In the genomic region with DNA sequence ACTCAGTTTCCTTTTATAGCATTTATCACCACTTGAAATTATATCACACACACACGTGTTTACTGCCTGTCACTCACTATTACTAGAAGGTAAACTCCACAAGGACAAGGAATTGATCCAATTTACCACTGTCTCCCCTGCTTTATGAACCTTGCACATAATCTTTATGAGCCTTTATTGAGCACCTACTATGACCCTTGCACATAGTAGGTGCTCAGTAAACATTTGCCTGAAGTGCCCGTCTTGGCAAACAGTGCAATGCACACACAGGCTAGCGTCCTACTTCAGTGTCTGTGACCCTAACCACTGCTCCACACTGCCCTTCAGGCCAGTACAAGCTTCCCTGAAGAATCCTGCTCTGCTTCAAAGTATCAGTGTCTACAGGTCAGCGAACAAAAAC, we compare ENCODE assay signal across 24 cellular contexts.
DNase-seq lines count a peak whose midpoint lies in the region; ATAC-seq, FAIRE-seq and TF ChIP-seq lines count a peak whose summit lies in the region.
"Had no signal": no experiment of that assay in that cellular context is flagged by ENCODE, and none has a peak within 500 bp of the region (broad histone marks: within the 10 kb centered on the region; RNA-seq: fewer than 3 reads in every experiment).

No MANE protein-coding gene starts in this region.

- H3K9me3 ChIP-seq in HEK293 (ENCODE audit: control insufficient read depth, insufficient read depth, low read depth, low read length), result no peaks in the 10 kb centered on the region
- no peaks in the 10 kb centered on the region for H3K9me3 ChIP-seq in K562 (replicated peaks; ENCODE audit: control insufficient read depth, insufficient read depth, low read depth, low read length)
- H3K9me3 ChIP-seq: A549; BLaER1 treated with 17β-estradiol and CSF1 and Interleukin-3, amounts not matched to agents 10 nM and 100 nM had no signal

- H3K36me3 ChIP-seq in HEK293 (ENCODE audit: control insufficient read depth in 2 of 2, insufficient read depth in 1 of 2, low read length in 2 of 2) (no peaks in the 10 kb centered on the region), K562 (ENCODE audit: control insufficient read depth, insufficient read depth, low read length) (no peaks in the 10 kb centered on the region)
- H3K36me3 ChIP-seq: BLaER1 treated with 17β-estradiol and CSF1 and Interleukin-3, amounts not matched to agents 10 nM and 100 nM had no signal

- TF ChIP-seq CTCF in HEK293 (tag by site-specific recombination; IDR thresholded peaks at IDR 0.05) (no peak), K562 (IDR thresholded peaks at IDR 0.05 in 2 of 3, conservative IDR thresholded peaks at IDR 0.05 in 1 of 3; ENCODE audit: insufficient read depth in 2 of 3, low read depth in 1 of 3, low read length in 3 of 3) (no peak), nephron progenitor cell (IDR thresholded peaks at IDR 0.05) (no peak)

- WGBS in K562 (ENCODE audit: insufficient coverage, low coverage, missing lambda C conversion rate), result 2% methylated on average over 4 of the region's 4 CpGs

- peaks cover 7% of the 10 kb centered on the region for H3K27me3 Mint-ChIP-seq in activated CD4-positive, alpha-beta T cell treated with anti-CD3 and anti-CD28 coated beads, Interleukin-2, amount 10 ng/mL, durations not matched to agents 24 days and 14 days
- H3K27me3 Mint-ChIP-seq in nephron progenitor cell (ENCODE audit: low read depth, poor library complexity), result no peaks in the 10 kb centered on the region

- ATAC-seq in K562 (no peak), GM21528 (IDR thresholded peaks at IDR 0.05; ENCODE audit: low FRiP score, unreplicated experiment) (no peak)
- ATAC-seq: A549; CD8-positive, alpha-beta T cell had no signal

- peaks cover 8% of the 10 kb centered on the region for H3K4me1 ChIP-seq in HEK293 (ENCODE audit: control insufficient read depth, insufficient read depth, low read length)
- no peaks in the 10 kb centered on the region for H3K4me1 ChIP-seq in K562 (replicated peaks in 1 of 2; ENCODE audit: control insufficient read depth in 2 of 2, insufficient read depth in 2 of 2, low read length in 2 of 2)
- H3K4me1 ChIP-seq: A549 had no signal

- no peak for TF ChIP-seq POLR2A in K562 (conservative IDR thresholded peaks at IDR 0.05)

- H3K27ac ChIP-seq in HEK293 (ENCODE audit: extremely low read depth, low read depth, low read length), result no peak overlapping the region
- H3K27ac ChIP-seq in K562 (ENCODE audit: extremely low read depth, low read depth, low read length), result no peak overlapping the region
- H3K27ac ChIP-seq: 22Rv1; A549; BLaER1 treated with 17β-estradiol and CSF1 and Interleukin-3, amounts not matched to agents 10 nM and 100 nM; C4-2B had no signal

- no TSS peak for BruUV-seq in K562 (replicated peaks; lab: Mats Ljungman, UMichigan)

- no peak for FAIRE-seq in K562 (lab: Jason Lieb, UNC)
- FAIRE-seq: G401.6, GM12891, GM19239 had no signal

- TF ChIP-seq EP300 in K562 (IDR thresholded peaks at IDR 0.05; ENCODE audit: low read length), result no peak

- H3K9me3 Mint-ChIP-seq in activated CD4-positive, alpha-beta T cell treated with anti-CD3 and anti-CD28 coated beads, Interleukin-2, amount 10 ng/mL, durations not matched to agents 24 days and 14 days, result no peaks in the 10 kb centered on the region
- H3K9me3 Mint-ChIP-seq in nephron progenitor cell, result no peaks in the 10 kb centered on the region
- H3K9me3 Mint-ChIP-seq: CD4-positive, alpha-beta T cell; CD8-positive, alpha-beta T cell had no signal

- no peaks in the 10 kb centered on the region for H3K36me3 Mint-ChIP-seq in activated CD4-positive, alpha-beta T cell treated with anti-CD3 and anti-CD28 coated beads, Interleukin-2, amount 10 ng/mL, durations not matched to agents 24 days and 14 days (ENCODE audit: low read depth)
- H3K36me3 Mint-ChIP-seq in nephron progenitor cell (ENCODE audit: low read depth), result no peaks in the 10 kb centered on the region
- H3K36me3 Mint-ChIP-seq: CD8-positive, alpha-beta T cell had no signal

- no peak overlapping the region for H3K4me2 ChIP-seq in K562 (ENCODE audit: insufficient read depth, low read length)
- H3K4me2 ChIP-seq: A549; BLaER1 treated with 17β-estradiol and CSF1 and Interleukin-3, amounts not matched to agents 10 nM and 100 nM had no signal

- in situ Hi-C loops in K562 (cut with MboI), result no loop called here

- H3K4me3 ChIP-seq in HEK293 (ENCODE audit: low read depth, low read length), result no peak overlapping the region
- H3K4me3 ChIP-seq in K562, result no peak overlapping the region
- H3K4me3 ChIP-seq: A549; BLaER1 treated with 17β-estradiol and CSF1 and Interleukin-3, amounts not matched to agents 10 nM and 100 nM had no signal

- H3K9ac ChIP-seq in K562 (ENCODE audit: insufficient read depth in 1 of 2, low read depth in 2 of 2, low read length in 2 of 2), result no peak overlapping the region
- H3K9ac ChIP-seq: BLaER1 treated with 17β-estradiol and CSF1 and Interleukin-3, amounts not matched to agents 10 nM and 100 nM had no signal

- H3K27me3 ChIP-seq in K562 (ENCODE audit: control insufficient read depth in 2 of 2, insufficient read depth in 2 of 2, low read length in 2 of 2), result peaks cover 4 to 12% of the 10 kb centered on the region in 2 experiments; a peak in 3 of 5 replicates
- H3K27me3 ChIP-seq: BLaER1 treated with 17β-estradiol and CSF1 and Interleukin-3, amounts not matched to agents 10 nM and 100 nM had no signal

- H3K9me1 ChIP-seq in K562 (ENCODE audit: control insufficient read depth, insufficient read depth, low read length), result no peaks in the 10 kb centered on the region

- no peaks in the 10 kb centered on the region for H3K79me2 ChIP-seq in K562 (ENCODE audit: control insufficient read depth, insufficient read depth, low read length)

- no peaks in the 10 kb centered on the region for H4K20me1 ChIP-seq in K562 (replicated peaks; ENCODE audit: control insufficient read depth, insufficient read depth, low read length)
- H4K20me1 ChIP-seq: BLaER1 treated with 17β-estradiol and CSF1 and Interleukin-3, amounts not matched to agents 10 nM and 100 nM had no signal

- POLR2A ChIA-PET in HEK293 (lab: Yijun Ruan, JAX) (no interaction called here), K562 (lab: Yijun Ruan, JAX) (interaction anchor here (0.6 to 0.8 kb wide), 2 partner anchors 144 to 471 kb away, joined by 4 to 6 read pairs; no protein-coding TSS in a partner anchor)

- TF ChIP-seq RAD21 in K562 (CRISPR knock-in tag; conservative IDR thresholded peaks at IDR 0.05 in 1 of 2, IDR thresholded peaks at IDR 0.05 in 1 of 2), result no peak

- DNase-seq in activated CD4-positive, alpha-beta T cell treated with anti-CD3 and anti-CD28 coated beads, Interleukin-2, amount 10 ng/mL, durations not matched to agents 24 days and 14 days, result peak; percentile 24
- no peak for DNase-seq in activated CD4-positive, alpha-beta T cell treated with anti-CD3 and anti-CD28 coated beads for 48 hours
- DNase-seq in K562 (ENCODE audit: extremely low read depth in 1 of 4, low spot score in 3 of 4), result no peak
- DNase-seq in nephron progenitor cell, result no peak
- no peak for DNase-seq in DMS53 treated with DMSO at 0.1 percent for 48 hours (lab: John Stamatoyannopoulos, UW; ENCODE audit: unreplicated experiment)
- DNase-seq: AML-193; CD4-positive, alpha-beta T cell; CD8-positive, alpha-beta T cell; COR-L47; DMS 273 treated with DMSO at 0.1 percent for 48 hours; DMS153; DMS53; DMS79 treated with DMSO at 0.1 percent for 48 hours; GF-D8 had no signal

- H3K4me3 Mint-ChIP-seq in activated CD4-positive, alpha-beta T cell treated with anti-CD3 and anti-CD28 coated beads, Interleukin-2, amount 10 ng/mL, durations not matched to agents 24 days and 14 days, result no peak overlapping the region
- no peak overlapping the region for H3K4me3 Mint-ChIP-seq in nephron progenitor cell
- H3K4me3 Mint-ChIP-seq: B cell; CD4-positive, alpha-beta T cell; CD8-positive, alpha-beta T cell had no signal

- no peak overlapping the region for H3K27ac Mint-ChIP-seq in activated CD4-positive, alpha-beta T cell treated with anti-CD3 and anti-CD28 coated beads, Interleukin-2, amount 10 ng/mL, durations not matched to agents 24 days and 14 days
- H3K27ac Mint-ChIP-seq in nephron progenitor cell, result peak overlapping the region; percentile 39
- H3K27ac Mint-ChIP-seq: B cell; CD4-positive, alpha-beta T cell; CD8-positive, alpha-beta T cell had no signal

- H3K4me1 Mint-ChIP-seq in activated CD4-positive, alpha-beta T cell treated with anti-CD3 and anti-CD28 coated beads, Interleukin-2, amount 10 ng/mL, durations not matched to agents 24 days and 14 days, result no peaks in the 10 kb centered on the region
- H3K4me1 Mint-ChIP-seq in nephron progenitor cell, result peaks cover 66% of the 10 kb centered on the region
- H3K4me1 Mint-ChIP-seq: B cell had no signal

- intact Hi-C loops in activated CD4-positive, alpha-beta T cell treated with anti-CD3 and anti-CD28 coated beads, Interleukin-2, amount 10 ng/mL, durations not matched to agents 24 days and 14 days (cut with micrococcal nuclease), result no loop called here
- intact Hi-C loops in K562 (cut with micrococcal nuclease), result no loop called here

- H2AFZ ChIP-seq in K562 (ENCODE audit: low read depth, low read length), result no peak overlapping the region

- CTCF ChIA-PET in HEK293 (lab: Yijun Ruan, JAX), result interaction anchor here (0.6 kb wide), 1 partner anchor 1154 kb away, joined by 4 read pairs; no protein-coding TSS in a partner anchor
- CTCF ChIA-PET in K562 (lab: Yijun Ruan, JAX; ENCODE audit: low intra/inter-chr PET ratio), result no interaction called here

TF ChIP-seq in HEK293, 187 proteins besides CTCF, POLR2A, EP300 and RAD21:
- TF ChIP-seq ZNF664 (tag by site-specific recombination; IDR thresholded peaks at IDR 0.05), result peak; percentile 51; the same call in 1 of the 2 replicates
- TF ChIP-seq SP2 (tag by site-specific recombination; IDR thresholded peaks at IDR 0.05), result no peak
- TF ChIP-seq ZFP69B (tag by site-specific recombination; IDR thresholded peaks at IDR 0.05), result no peak

TF ChIP-seq in K562, 482 proteins besides CTCF, POLR2A, EP300 and RAD21:
- TF ChIP-seq ZKSCAN1 (IDR thresholded peaks at IDR 0.05; ENCODE audit: low read depth, low read length), result peak; percentile 90
- TF ChIP-seq ZBTB7A (IDR thresholded peaks at IDR 0.05; ENCODE audit: borderline replicate concordance, control insufficient read depth, low read depth, low read length), result no peak
TF ChIP-seq in K562: peak in this region for 1.
